Comparison of ENCODE assay signal across 8 cellular contexts in genomic region chr16:28845173-28846079, GRCh38. TPM values are rescaled to one million over a fixed set of nuclear protein-coding genes. Genes with fewer than 3 reads are reported as not detected.
DNase-seq lines count a peak whose midpoint lies in the region; TF ChIP-seq lines count a peak whose summit lies in the region.

No MANE protein-coding gene starts in this region.

- DNase-seq in cardiac muscle cell (ENCODE audit: low read depth in 1 of 2, low spot score in 1 of 2) (peak; percentile 26 to 40), cardiac septum (ENCODE audit: low spot score) (no peak), Kasumi-1 (lab: John Stamatoyannopoulos, UW) (peak; percentile 22 to 31), germinal center (ENCODE audit: low spot score) (peak; percentile 53), GM10266 (ENCODE audit: extremely low spot score) (no peak), C1 segment of cervical spinal cord (lab: John Stamatoyannopoulos, UW) (no peak)
- peak; percentile 54 to 55 for DNase-seq in activated T-cell treated with anti-CD3 and anti-CD28 coated beads, Interleukin-2, amount 50 U/mL, for 48 hours

- H3K4me1 ChIP-seq in cardiac muscle cell (ENCODE audit: low read depth) (peaks cover 7% of the 10 kb centered on the region), rectal smooth muscle tissue (ENCODE audit: control insufficient read depth, insufficient read depth, low read length) (peaks cover 17% of the 10 kb centered on the region)

- no peaks in the 10 kb centered on the region for H3K9me3 ChIP-seq in cardiac muscle cell (ENCODE audit: low read depth)

- intact Hi-C loops in cardiac septum (cut with DNase I), result loop anchor here (1.0 to 2.0 kb wide), 4 partner anchors 18 to 105 kb away; partner anchors contain the start of genes NFATC2IP, RABEP2 and SH2B1

- peak overlapping the region; percentile 74 for H3K4me3 ChIP-seq in cardiac muscle cell
- H3K4me3 ChIP-seq in rectal smooth muscle tissue (ENCODE audit: low read length), result peak overlapping the region; percentile 88

- H3K27me3 ChIP-seq in cardiac muscle cell (no peaks in the 10 kb centered on the region), rectal smooth muscle tissue (ENCODE audit: control insufficient read depth, insufficient read depth, low read length) (no peaks in the 10 kb centered on the region)

- H3K36me3 ChIP-seq in cardiac muscle cell (peaks cover 32% of the 10 kb centered on the region), rectal smooth muscle tissue (ENCODE audit: control insufficient read depth, insufficient read depth, low read length) (peaks cover 26% of the 10 kb centered on the region)

- peak overlapping the region; percentile 82 for H3K9ac ChIP-seq in rectal smooth muscle tissue (ENCODE audit: low read length)

- TF ChIP-seq CTCF in cardiac muscle cell (IDR thresholded peaks at IDR 0.05; ENCODE audit: low read depth, low read length), result no peak
- no peak for TF ChIP-seq CTCF in GM10266 (IDR thresholded peaks at IDR 0.05; ENCODE audit: control insufficient read depth, insufficient read depth, low read depth, missing control alignments)

- H3K27ac ChIP-seq in cardiac muscle cell (peak overlapping the region; percentile 71), rectal smooth muscle tissue (ENCODE audit: low read depth, low read length) (peak overlapping the region; percentile 84)

RNA-seq across cellular contexts. Expression of gene TUFM, which starts 0.7 kb away (rescaled TPM):
- total RNA-seq in cardiac muscle cell, result 220 and 225 TPM in 2 replicates
- 305 and 359 TPM in 2 replicates for polyA plus RNA-seq in cardiac muscle cell
- 184 TPM for total RNA-seq in cardiac septum

RNA-seq across cellular contexts. Expression of gene SH2B1, which starts 18.2 kb away (rescaled TPM):
- total RNA-seq in cardiac muscle cell (79.5 and 92.0 TPM in 2 replicates), cardiac septum (46.3 TPM)
- polyA plus RNA-seq in cardiac muscle cell, result 37.7 and 41.1 TPM in 2 replicates

RNA-seq across cellular contexts. Expression of gene ATXN2L, which starts 22.6 kb away (rescaled TPM):
- total RNA-seq in cardiac muscle cell (70.9 and 81.2 TPM in 2 replicates), cardiac septum (62.7 TPM)
- polyA plus RNA-seq in cardiac muscle cell, result 116 and 129 TPM in 2 replicates

RNA-seq across cellular contexts. Expression of gene ATP2A1, which starts 32.9 kb away (rescaled TPM):
- total RNA-seq in cardiac muscle cell, result 2.6 and 2.7 TPM in 2 replicates
- polyA plus RNA-seq in cardiac muscle cell, result 2.6 and 5.0 TPM in 2 replicates
- 0.54 TPM for total RNA-seq in cardiac septum

Comparison
In these comparisons a context has a peak if more than half of its experiments do, and no peak if none do; other contexts are left out.
1. DNase-seq: peak in cardiac muscle cell (2 of 2), Kasumi-1 (2 of 2), activated T-cell treated with anti-CD3 and anti-CD28 coated beads, Interleukin-2, amount 50 U/mL, for 48 hours (2 of 2) and germinal center (single experiment); none in cardiac septum (single experiment), GM10266 (single experiment) and C1 segment of cervical spinal cord (0 of 14).